ENCODE assay signal across 1 cellular context in the genomic region with DNA sequence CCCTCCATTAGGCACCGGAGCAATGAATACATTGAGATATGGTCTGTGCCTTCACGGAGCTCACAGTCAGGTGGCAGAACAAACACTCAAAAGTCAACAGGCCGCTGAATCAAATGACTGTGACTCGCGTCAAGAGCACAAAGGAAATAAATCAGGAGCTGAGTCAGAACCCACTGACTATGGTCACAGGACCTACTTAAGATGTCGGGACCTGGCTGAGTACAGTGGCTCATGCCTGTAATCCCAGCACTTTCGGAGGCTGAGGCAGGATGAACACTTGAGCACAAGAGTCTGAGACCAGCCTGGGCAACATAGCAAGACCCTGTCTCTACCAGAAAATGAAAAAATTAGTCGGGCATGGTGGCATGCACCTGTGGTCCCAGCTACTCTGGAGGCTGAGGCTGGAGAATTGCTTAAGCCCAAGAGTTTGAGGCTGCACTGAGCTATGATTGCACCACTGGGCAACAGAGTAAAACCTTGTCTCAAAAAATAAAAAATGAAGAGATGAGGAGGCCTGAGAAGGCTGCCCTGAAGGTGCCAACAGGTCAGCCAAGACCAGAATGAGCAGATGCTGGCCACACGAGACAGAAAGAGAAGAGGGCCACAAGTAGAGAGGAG.
A peak's percentile ranks its signal among the peaks of the same experiment; 100 is the strongest.
TF ChIP-seq lines count a peak whose summit lies in the region.

No MANE protein-coding gene starts in this region.

TF ChIP-seq in K562, 482 proteins besides CTCF, POLR2A, EP300 and RAD21 (continued from another document):
- TF ChIP-seq FOXA3 (CRISPR knock-in tag; conservative IDR thresholded peaks at IDR 0.05 in 1 of 2, IDR thresholded peaks at IDR 0.05 in 1 of 2) (no peak), FOSL1 (tag; conservative IDR thresholded peaks at IDR 0.05) (peak; percentile 81), NCOA4 (IDR thresholded peaks at IDR 0.05; ENCODE audit: partially characterized antibody) (no peak), SPI1 (IDR thresholded peaks at IDR 0.05; ENCODE audit: borderline replicate concordance, low read depth, low read length) (no peak), POLR2AphosphoS5 (IDR thresholded peaks at IDR 0.05; ENCODE audit: control insufficient read depth, insufficient read depth, low read depth, low read length) (no peak), MEIS2 (IDR thresholded peaks at IDR 0.05; ENCODE audit: partially characterized antibody) (peak; percentile 68), SMARCA5 (IDR thresholded peaks at IDR 0.05) (no peak)
- TF ChIP-seq, protein P1, sequence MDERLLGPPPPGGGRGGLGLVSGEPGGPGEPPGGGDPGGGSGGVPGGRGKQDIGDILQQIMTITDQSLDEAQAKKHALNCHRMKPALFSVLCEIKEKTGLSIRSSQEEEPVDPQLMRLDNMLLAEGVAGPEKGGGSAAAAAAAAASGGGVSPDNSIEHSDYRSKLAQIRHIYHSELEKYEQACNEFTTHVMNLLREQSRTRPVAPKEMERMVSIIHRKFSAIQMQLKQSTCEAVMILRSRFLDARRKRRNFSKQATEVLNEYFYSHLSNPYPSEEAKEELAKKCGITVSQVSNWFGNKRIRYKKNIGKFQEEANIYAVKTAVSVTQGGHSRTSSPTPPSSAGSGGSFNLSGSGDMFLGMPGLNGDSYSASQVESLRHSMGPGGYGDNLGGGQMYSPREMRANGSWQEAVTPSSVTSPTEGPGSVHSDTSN (CRISPR knock-in tag; IDR thresholded peaks at IDR 0.05; ENCODE audit: low read depth), result no peak
- TF ChIP-seq, protein P1 (tag; conservative IDR thresholded peaks at IDR 0.05; ENCODE audit: low read depth), result peak; percentile 73
- TF ChIP-seq, protein P2, sequence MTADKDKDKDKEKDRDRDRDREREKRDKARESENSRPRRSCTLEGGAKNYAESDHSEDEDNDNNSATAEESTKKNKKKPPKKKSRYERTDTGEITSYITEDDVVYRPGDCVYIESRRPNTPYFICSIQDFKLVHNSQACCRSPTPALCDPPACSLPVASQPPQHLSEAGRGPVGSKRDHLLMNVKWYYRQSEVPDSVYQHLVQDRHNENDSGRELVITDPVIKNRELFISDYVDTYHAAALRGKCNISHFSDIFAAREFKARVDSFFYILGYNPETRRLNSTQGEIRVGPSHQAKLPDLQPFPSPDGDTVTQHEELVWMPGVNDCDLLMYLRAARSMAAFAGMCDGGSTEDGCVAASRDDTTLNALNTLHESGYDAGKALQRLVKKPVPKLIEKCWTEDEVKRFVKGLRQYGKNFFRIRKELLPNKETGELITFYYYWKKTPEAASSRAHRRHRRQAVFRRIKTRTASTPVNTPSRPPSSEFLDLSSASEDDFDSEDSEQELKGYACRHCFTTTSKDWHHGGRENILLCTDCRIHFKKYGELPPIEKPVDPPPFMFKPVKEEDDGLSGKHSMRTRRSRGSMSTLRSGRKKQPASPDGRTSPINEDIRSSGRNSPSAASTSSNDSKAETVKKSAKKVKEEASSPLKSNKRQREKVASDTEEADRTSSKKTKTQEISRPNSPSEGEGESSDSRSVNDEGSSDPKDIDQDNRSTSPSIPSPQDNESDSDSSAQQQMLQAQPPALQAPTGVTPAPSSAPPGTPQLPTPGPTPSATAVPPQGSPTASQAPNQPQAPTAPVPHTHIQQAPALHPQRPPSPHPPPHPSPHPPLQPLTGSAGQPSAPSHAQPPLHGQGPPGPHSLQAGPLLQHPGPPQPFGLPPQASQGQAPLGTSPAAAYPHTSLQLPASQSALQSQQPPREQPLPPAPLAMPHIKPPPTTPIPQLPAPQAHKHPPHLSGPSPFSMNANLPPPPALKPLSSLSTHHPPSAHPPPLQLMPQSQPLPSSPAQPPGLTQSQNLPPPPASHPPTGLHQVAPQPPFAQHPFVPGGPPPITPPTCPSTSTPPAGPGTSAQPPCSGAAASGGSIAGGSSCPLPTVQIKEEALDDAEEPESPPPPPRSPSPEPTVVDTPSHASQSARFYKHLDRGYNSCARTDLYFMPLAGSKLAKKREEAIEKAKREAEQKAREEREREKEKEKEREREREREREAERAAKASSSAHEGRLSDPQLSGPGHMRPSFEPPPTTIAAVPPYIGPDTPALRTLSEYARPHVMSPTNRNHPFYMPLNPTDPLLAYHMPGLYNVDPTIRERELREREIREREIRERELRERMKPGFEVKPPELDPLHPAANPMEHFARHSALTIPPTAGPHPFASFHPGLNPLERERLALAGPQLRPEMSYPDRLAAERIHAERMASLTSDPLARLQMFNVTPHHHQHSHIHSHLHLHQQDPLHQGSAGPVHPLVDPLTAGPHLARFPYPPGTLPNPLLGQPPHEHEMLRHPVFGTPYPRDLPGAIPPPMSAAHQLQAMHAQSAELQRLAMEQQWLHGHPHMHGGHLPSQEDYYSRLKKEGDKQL (CRISPR knock-in tag; IDR thresholded peaks at IDR 0.05; ENCODE audit: borderline replicate concordance), result no peak
